Comparison of ENCODE assay signal across 9 cellular contexts in genomic region chr7:77330169-77330882, GRCh38.
A peak's percentile ranks its signal among the peaks of the same experiment; 100 is the strongest.
DNase-seq lines count a peak whose midpoint lies in the region; ATAC-seq and TF ChIP-seq lines count a peak whose summit lies in the region.
"Had no signal": no experiment of that assay in that cellular context is flagged by ENCODE, and none has a peak within 500 bp of the region (broad histone marks: within the 10 kb centered on the region; RNA-seq: fewer than 3 reads in every experiment).

No MANE protein-coding gene starts in this region.

- peak overlapping the region; percentile 94 for H3K27ac ChIP-seq in OCI-LY3 (ENCODE audit: low read length)
- H3K27ac ChIP-seq in right cardiac atrium (ENCODE audit: low read length) = peak overlapping the region; percentile 70

- peak overlapping the region; percentile 99 for H3K4me2 ChIP-seq in OCI-LY3 (ENCODE audit: low read length)

- POLR2A ChIA-PET in WTC11 (lab: Charles Lee) = no interaction called here

- intact Hi-C loops in right cardiac atrium (cut with DNase I) = no loop called here

- no peaks in the 10 kb centered on the region for H3K79me2 ChIP-seq in OCI-LY3 (ENCODE audit: low read length)

- WGBS in right cardiac atrium = 66% methylated on average over 6 of the region's 6 CpGs

- H3K9me3 Mint-ChIP-seq in activated CD8-positive, alpha-beta memory T cell treated with anti-CD3 and anti-CD28 coated beads, Interleukin-2, amount 10 ng/mL, durations not matched to agents 7 days and 5 days (ENCODE audit: low read depth) = no peaks in the 10 kb centered on the region
- H3K9me3 Mint-ChIP-seq in WTC11 = no peaks in the 10 kb centered on the region
- H3K9me3 Mint-ChIP-seq: nephron had no signal

- no peaks in the 10 kb centered on the region for H3K27me3 ChIP-seq in OCI-LY3 (ENCODE audit: low read depth, low read length)
- H3K27me3 ChIP-seq in right cardiac atrium (ENCODE audit: control insufficient read depth, insufficient read depth) = no peaks in the 10 kb centered on the region

- no peaks in the 10 kb centered on the region for H3K36me3 ChIP-seq in OCI-LY3 (replicated peaks; ENCODE audit: low read depth, low read length)

- peak; percentile 50 for DNase-seq in activated CD8-positive, alpha-beta memory T cell treated with anti-CD3 and anti-CD28 coated beads, Interleukin-2, amount 10 ng/mL, durations not matched to agents 7 days and 5 days
- no peak for DNase-seq in activated CD8-positive, alpha-beta memory T cell treated with anti-CD3 and anti-CD28 coated beads, Interleukin-2, amount 50 U/mL, for 48 hours
- DNase-seq in right cardiac atrium (no peak), T-helper 9 cell (no peak), WTC11 (ENCODE audit: low spot score) (no peak), dedifferentiated amniotic fluid mesenchymal stem cell (ENCODE audit: extremely low spot score) (no peak)

- CTCF ChIA-PET in activated CD8-positive, alpha-beta memory T cell treated with anti-CD3 and anti-CD28 coated beads, Interleukin-2, amount 10 ng/mL, durations not matched to agents 7 days and 5 days (lab: Charles Lee) = interaction anchor here (4.7 kb wide), 1 partner anchor 84 kb away, joined by 78 read pairs; no protein-coding TSS in a partner anchor
- CTCF ChIA-PET in WTC11 (lab: Charles Lee) = interaction anchor here (0.9 kb wide), 1 partner anchor 208 kb away, joined by 3 read pairs; the partner anchor contains the start of gene CCDC146

- ATAC-seq in activated CD8-positive, alpha-beta memory T cell treated with anti-CD3 and anti-CD28 coated beads, Interleukin-2, amount 10 ng/mL, durations not matched to agents 7 days and 5 days = no peak
- ATAC-seq in HG02884 (IDR thresholded peaks at IDR 0.05; ENCODE audit: unreplicated experiment) (peak; percentile 67), right cardiac atrium (peak in 1 of 2 donors; percentile 75), WTC11 (no peak)

- H2AFZ ChIP-seq in OCI-LY3 (ENCODE audit: low read depth, low read length) = no peak overlapping the region

- no peaks in the 10 kb centered on the region for H3K27me3 Mint-ChIP-seq in activated CD8-positive, alpha-beta memory T cell treated with anti-CD3 and anti-CD28 coated beads, Interleukin-2, amount 10 ng/mL, durations not matched to agents 7 days and 5 days
- H3K27me3 Mint-ChIP-seq in WTC11 (ENCODE audit: low read depth) = no peaks in the 10 kb centered on the region

- peak overlapping the region; percentile 73 for H3K9ac ChIP-seq in OCI-LY3 (ENCODE audit: low read length)

- H3K4me3 ChIP-seq in OCI-LY3 (ENCODE audit: low read length) (peak overlapping the region; percentile 66), right cardiac atrium (ENCODE audit: low read length) (no peak overlapping the region)

- TF ChIP-seq CTCF in OCI-LY3 (IDR thresholded peaks at IDR 0.05; ENCODE audit: low read depth, low read length) = no peak
- no peak for TF ChIP-seq CTCF in WTC11 (IDR thresholded peaks at IDR 0.05)

- H3K36me3 Mint-ChIP-seq in activated CD8-positive, alpha-beta memory T cell treated with anti-CD3 and anti-CD28 coated beads, Interleukin-2, amount 10 ng/mL, durations not matched to agents 7 days and 5 days = no peaks in the 10 kb centered on the region
- H3K36me3 Mint-ChIP-seq in WTC11 = no peaks in the 10 kb centered on the region

- H3K4me1 ChIP-seq in OCI-LY3 (ENCODE audit: low read length) (peaks cover 62% of the 10 kb centered on the region), right cardiac atrium (ENCODE audit: control insufficient read depth, insufficient read depth, low read length) (peaks cover 15% of the 10 kb centered on the region)

- H3K9me3 ChIP-seq in OCI-LY3 (ENCODE audit: insufficient read depth, low read length) = no peaks in the 10 kb centered on the region
- H3K9me3 ChIP-seq in right cardiac atrium (ENCODE audit: control insufficient read depth, low read length) = no peaks in the 10 kb centered on the region

- peak overlapping the region; percentile 48 for H3K27ac Mint-ChIP-seq in activated CD8-positive, alpha-beta memory T cell treated with anti-CD3 and anti-CD28 coated beads, Interleukin-2, amount 10 ng/mL, durations not matched to agents 7 days and 5 days
- H3K27ac Mint-ChIP-seq in WTC11 = no peak overlapping the region
- H3K27ac Mint-ChIP-seq: nephron had no signal

- peaks cover 59% of the 10 kb centered on the region for H3K4me1 Mint-ChIP-seq in activated CD8-positive, alpha-beta memory T cell treated with anti-CD3 and anti-CD28 coated beads, Interleukin-2, amount 10 ng/mL, durations not matched to agents 7 days and 5 days
- H3K4me1 Mint-ChIP-seq in WTC11 = peaks cover 11% of the 10 kb centered on the region

- no peak overlapping the region for H3K4me3 Mint-ChIP-seq in activated CD8-positive, alpha-beta memory T cell treated with anti-CD3 and anti-CD28 coated beads, Interleukin-2, amount 10 ng/mL, durations not matched to agents 7 days and 5 days
- H3K4me3 Mint-ChIP-seq in WTC11 = no peak overlapping the region
- H3K4me3 Mint-ChIP-seq: nephron had no signal

- no peaks in the 10 kb centered on the region for H4K20me1 ChIP-seq in OCI-LY3 (ENCODE audit: insufficient read depth, low read length)

TF ChIP-seq in WTC11, 78 proteins besides CTCF, POLR2A, EP300 and RAD21 (continues in another document):
- TF ChIP-seq MLX (CRISPR knock-in tag; IDR thresholded peaks at IDR 0.05) = no peak
- no peak for TF ChIP-seq JAZF1 (CRISPR knock-in tag; IDR thresholded peaks at IDR 0.05)
- no peak for TF ChIP-seq GTF2I (CRISPR knock-in tag; conservative IDR thresholded peaks at IDR 0.05)
- TF ChIP-seq GRHL2 (CRISPR knock-in tag; IDR thresholded peaks at IDR 0.05; ENCODE audit: insufficient replicate concordance, severe bottlenecking) = no peak
- TF ChIP-seq ZNF121 (CRISPR knock-in tag; IDR thresholded peaks at IDR 0.05) = no peak
- no peak for TF ChIP-seq ERG (CRISPR knock-in tag; IDR thresholded peaks at IDR 0.05)
- no peak for TF ChIP-seq HMGA2 (CRISPR knock-in tag; IDR thresholded peaks at IDR 0.05)
- TF ChIP-seq SMAD3 (CRISPR knock-in tag; IDR thresholded peaks at IDR 0.05; ENCODE audit: borderline replicate concordance) = no peak
- TF ChIP-seq ZSCAN18 (CRISPR knock-in tag; IDR thresholded peaks at IDR 0.05) = no peak
- no peak for TF ChIP-seq PREB (CRISPR knock-in tag; IDR thresholded peaks at IDR 0.05; ENCODE audit: borderline replicate concordance)
- no peak for TF ChIP-seq KAT7 (CRISPR knock-in tag; IDR thresholded peaks at IDR 0.05; ENCODE audit: borderline replicate concordance)
- no peak for TF ChIP-seq ZNF232 (CRISPR knock-in tag; IDR thresholded peaks at IDR 0.05)
- no peak for TF ChIP-seq RORB (CRISPR knock-in tag; IDR thresholded peaks at IDR 0.05)
- no peak for TF ChIP-seq ZNF219 (CRISPR knock-in tag; IDR thresholded peaks at IDR 0.05; ENCODE audit: borderline replicate concordance)
- no peak for TF ChIP-seq ELF4 (CRISPR knock-in tag; IDR thresholded peaks at IDR 0.05; ENCODE audit: low read depth)
- no peak for TF ChIP-seq SMAD4 (CRISPR knock-in tag; IDR thresholded peaks at IDR 0.05)
